In the genomic region with DNA sequence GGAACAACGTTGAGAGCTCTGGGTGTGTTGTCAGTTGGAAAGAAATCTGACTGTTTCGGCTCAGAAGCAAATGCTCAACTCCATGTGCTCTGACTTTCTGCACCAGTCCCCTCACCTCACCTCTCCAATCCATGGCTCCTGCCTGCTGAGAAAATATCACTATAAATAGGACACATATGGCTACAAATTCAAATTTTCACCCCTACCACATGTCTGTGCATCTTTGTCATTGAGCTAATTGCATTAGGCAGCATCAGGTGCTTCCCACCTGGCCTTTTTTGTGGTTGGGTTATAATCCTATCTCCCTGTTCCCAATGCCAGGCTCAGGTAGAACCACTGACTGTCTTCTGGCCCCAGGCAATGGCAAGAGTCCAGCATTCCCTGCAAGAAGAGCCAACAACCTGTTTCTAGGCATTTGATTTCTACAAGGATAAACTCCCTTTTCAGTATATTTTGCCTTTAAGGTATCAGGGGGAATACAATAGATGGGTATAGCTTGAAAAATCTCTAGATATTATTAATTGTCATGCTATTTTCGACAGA, we compare ENCODE assay signal across 16 cellular contexts.
"Had no signal": no experiment of that assay in that cellular context is flagged by ENCODE, and none has a peak within 500 bp of the region (broad histone marks: within the 10 kb centered on the region; RNA-seq: fewer than 3 reads in every experiment).

No MANE protein-coding gene starts in this region.

- DNase-seq: activated CD4-positive, alpha-beta T cell treated with anti-CD3 and anti-CD28 coated beads for 1 hour; activated CD4-positive, alpha-beta T cell treated with anti-CD3 and anti-CD28 coated beads, Interleukin-2, amount 50 U/mL, for 48 hours; activated CD8-positive, alpha-beta memory T cell treated with anti-CD3 and anti-CD28 coated beads, Interleukin-2, amount 10 ng/mL, durations not matched to agents 7 days and 5 days; activated effector memory CD4-positive, alpha-beta T cell treated with Interleukin-2 at 50 U/mL for 16 hours; activated naive CD8-positive, alpha-beta T cell treated with anti-CD3 and anti-CD28 coated beads for 36 hours; activated T-cell treated with anti-CD3 and anti-CD28 coated beads, Interleukin-2, amount 50 U/mL, for 24 hours; colonic mucosa; effector CD4-positive, alpha-beta T cell; gastrocnemius medialis; hippocampal formation; stimulated activated CD4-positive, alpha-beta T cell treated with anti-CD3 and anti-CD28 coated beads, Interleukin-2, amount 100 ng/mL, for 48 hours; stimulated activated naive CD4-positive, alpha-beta T cell treated with Interleukin-2 at 50 U/mL for 16 hours had no signal

- H3K4me3 Mint-ChIP-seq: activated CD8-positive, alpha-beta memory T cell treated with anti-CD3 and anti-CD28 coated beads, Interleukin-2, amount 10 ng/mL, durations not matched to agents 7 days and 5 days; activated naive CD8-positive, alpha-beta T cell treated with anti-CD3 and anti-CD28 coated beads for 36 hours; activated T-cell treated with anti-CD3 and anti-CD28 coated beads, Interleukin-2, amount 50 U/mL, for 24 hours; neural crest cell; T-helper 2 cell treated with Interferon-gamma antibody and Interleukin-4, amounts not matched to agents 5 μg/mL and 100 μg/mL, for 36 hours; type B pancreatic cell had no signal

- H3K36me3 ChIP-seq: colonic mucosa, gastrocnemius medialis had no signal

- H3K4me3 ChIP-seq: colonic mucosa, gastrocnemius medialis had no signal

- H3K4me1 ChIP-seq: colonic mucosa, gastrocnemius medialis had no signal

- H3K27ac Mint-ChIP-seq: activated CD8-positive, alpha-beta memory T cell treated with anti-CD3 and anti-CD28 coated beads, Interleukin-2, amount 10 ng/mL, durations not matched to agents 7 days and 5 days; activated naive CD8-positive, alpha-beta T cell treated with anti-CD3 and anti-CD28 coated beads for 36 hours; activated T-cell treated with anti-CD3 and anti-CD28 coated beads, Interleukin-2, amount 50 U/mL, for 24 hours; T-helper 2 cell treated with Interferon-gamma antibody and Interleukin-4, amounts not matched to agents 5 μg/mL and 100 μg/mL, for 36 hours; type B pancreatic cell had no signal

- H3K27me3 Mint-ChIP-seq: activated CD8-positive, alpha-beta memory T cell treated with anti-CD3 and anti-CD28 coated beads, Interleukin-2, amount 10 ng/mL, durations not matched to agents 7 days and 5 days; activated naive CD8-positive, alpha-beta T cell treated with anti-CD3 and anti-CD28 coated beads for 36 hours; type B pancreatic cell had no signal

- FAIRE-seq: endothelial cell of umbilical vein had no signal

- H3K4me1 Mint-ChIP-seq: activated CD8-positive, alpha-beta memory T cell treated with anti-CD3 and anti-CD28 coated beads, Interleukin-2, amount 10 ng/mL, durations not matched to agents 7 days and 5 days; activated naive CD8-positive, alpha-beta T cell treated with anti-CD3 and anti-CD28 coated beads for 36 hours; neural crest cell had no signal

- H3K36me3 Mint-ChIP-seq: activated CD8-positive, alpha-beta memory T cell treated with anti-CD3 and anti-CD28 coated beads, Interleukin-2, amount 10 ng/mL, durations not matched to agents 7 days and 5 days; activated naive CD8-positive, alpha-beta T cell treated with anti-CD3 and anti-CD28 coated beads for 36 hours; type B pancreatic cell had no signal

- H3K27ac ChIP-seq: colonic mucosa, gastrocnemius medialis had no signal

- H3K9me3 ChIP-seq: colonic mucosa, gastrocnemius medialis had no signal

- ATAC-seq: activated CD8-positive, alpha-beta memory T cell treated with anti-CD3 and anti-CD28 coated beads, Interleukin-2, amount 10 ng/mL, durations not matched to agents 7 days and 5 days; gastrocnemius medialis had no signal

- H3K27me3 ChIP-seq: colonic mucosa, gastrocnemius medialis had no signal

- H3K9me3 Mint-ChIP-seq: activated naive CD8-positive, alpha-beta T cell treated with anti-CD3 and anti-CD28 coated beads for 36 hours; activated T-cell treated with anti-CD3 and anti-CD28 coated beads, Interleukin-2, amount 50 U/mL, for 24 hours; neural crest cell; T-helper 2 cell treated with Interferon-gamma antibody and Interleukin-4, amounts not matched to agents 5 μg/mL and 100 μg/mL, for 36 hours; type B pancreatic cell had no signal
